ENCODE assay signal across 1 cellular context in the genomic region with DNA sequence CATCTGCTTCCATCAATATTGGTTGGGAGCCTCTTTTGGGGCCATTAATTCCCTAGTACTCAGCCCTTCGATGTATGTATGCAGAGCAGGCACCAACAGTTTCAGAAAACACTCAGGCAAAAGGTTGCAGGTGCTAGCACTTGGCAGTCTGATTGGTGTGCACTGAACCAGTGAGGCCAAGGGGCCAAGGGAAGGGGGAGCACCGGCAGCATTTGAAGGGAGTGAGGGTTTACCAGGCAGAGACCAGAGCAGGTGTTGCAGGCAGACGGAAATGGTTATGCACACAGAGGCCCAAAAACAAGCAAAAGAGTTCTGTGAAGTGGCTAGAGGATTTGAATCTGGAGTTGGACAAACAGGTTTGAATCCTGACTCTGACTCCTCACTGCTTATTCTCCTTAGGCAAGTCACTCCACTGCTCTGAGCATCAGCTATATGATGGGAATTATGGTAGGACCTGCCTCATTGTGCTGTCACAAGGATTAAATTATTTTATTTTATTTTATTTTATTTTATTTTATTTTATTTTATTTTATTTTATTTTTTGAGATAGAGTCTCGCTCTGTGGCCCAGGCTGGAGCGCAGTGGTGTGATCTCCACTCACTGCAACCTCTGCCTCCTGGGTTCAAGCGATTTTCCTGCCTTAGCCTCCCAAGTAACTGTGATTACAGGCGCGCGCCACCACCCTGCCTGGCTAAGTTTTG.
TF ChIP-seq lines count a peak whose summit lies in the region.

No MANE protein-coding gene starts in this region.

TF ChIP-seq in HepG2, 621 proteins besides CTCF, POLR2A, EP300 and RAD21 (continued from another document and continues in another):
- TF ChIP-seq, protein P1, sequence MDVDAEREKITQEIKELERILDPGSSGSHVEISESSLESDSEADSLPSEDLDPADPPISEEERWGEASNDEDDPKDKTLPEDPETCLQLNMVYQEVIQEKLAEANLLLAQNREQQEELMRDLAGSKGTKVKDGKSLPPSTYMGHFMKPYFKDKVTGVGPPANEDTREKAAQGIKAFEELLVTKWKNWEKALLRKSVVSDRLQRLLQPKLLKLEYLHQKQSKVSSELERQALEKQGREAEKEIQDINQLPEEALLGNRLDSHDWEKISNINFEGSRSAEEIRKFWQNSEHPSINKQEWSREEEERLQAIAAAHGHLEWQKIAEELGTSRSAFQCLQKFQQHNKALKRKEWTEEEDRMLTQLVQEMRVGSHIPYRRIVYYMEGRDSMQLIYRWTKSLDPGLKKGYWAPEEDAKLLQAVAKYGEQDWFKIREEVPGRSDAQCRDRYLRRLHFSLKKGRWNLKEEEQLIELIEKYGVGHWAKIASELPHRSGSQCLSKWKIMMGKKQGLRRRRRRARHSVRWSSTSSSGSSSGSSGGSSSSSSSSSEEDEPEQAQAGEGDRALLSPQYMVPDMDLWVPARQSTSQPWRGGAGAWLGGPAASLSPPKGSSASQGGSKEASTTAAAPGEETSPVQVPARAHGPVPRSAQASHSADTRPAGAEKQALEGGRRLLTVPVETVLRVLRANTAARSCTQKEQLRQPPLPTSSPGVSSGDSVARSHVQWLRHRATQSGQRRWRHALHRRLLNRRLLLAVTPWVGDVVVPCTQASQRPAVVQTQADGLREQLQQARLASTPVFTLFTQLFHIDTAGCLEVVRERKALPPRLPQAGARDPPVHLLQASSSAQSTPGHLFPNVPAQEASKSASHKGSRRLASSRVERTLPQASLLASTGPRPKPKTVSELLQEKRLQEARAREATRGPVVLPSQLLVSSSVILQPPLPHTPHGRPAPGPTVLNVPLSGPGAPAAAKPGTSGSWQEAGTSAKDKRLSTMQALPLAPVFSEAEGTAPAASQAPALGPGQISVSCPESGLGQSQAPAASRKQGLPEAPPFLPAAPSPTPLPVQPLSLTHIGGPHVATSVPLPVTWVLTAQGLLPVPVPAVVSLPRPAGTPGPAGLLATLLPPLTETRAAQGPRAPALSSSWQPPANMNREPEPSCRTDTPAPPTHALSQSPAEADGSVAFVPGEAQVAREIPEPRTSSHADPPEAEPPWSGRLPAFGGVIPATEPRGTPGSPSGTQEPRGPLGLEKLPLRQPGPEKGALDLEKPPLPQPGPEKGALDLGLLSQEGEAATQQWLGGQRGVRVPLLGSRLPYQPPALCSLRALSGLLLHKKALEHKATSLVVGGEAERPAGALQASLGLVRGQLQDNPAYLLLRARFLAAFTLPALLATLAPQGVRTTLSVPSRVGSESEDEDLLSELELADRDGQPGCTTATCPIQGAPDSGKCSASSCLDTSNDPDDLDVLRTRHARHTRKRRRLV (CRISPR knock-in tag; IDR thresholded peaks at IDR 0.05), result no peak
- no peak for TF ChIP-seq TOE1 (CRISPR knock-in tag; IDR thresholded peaks at IDR 0.05)
- TF ChIP-seq, protein P2, sequence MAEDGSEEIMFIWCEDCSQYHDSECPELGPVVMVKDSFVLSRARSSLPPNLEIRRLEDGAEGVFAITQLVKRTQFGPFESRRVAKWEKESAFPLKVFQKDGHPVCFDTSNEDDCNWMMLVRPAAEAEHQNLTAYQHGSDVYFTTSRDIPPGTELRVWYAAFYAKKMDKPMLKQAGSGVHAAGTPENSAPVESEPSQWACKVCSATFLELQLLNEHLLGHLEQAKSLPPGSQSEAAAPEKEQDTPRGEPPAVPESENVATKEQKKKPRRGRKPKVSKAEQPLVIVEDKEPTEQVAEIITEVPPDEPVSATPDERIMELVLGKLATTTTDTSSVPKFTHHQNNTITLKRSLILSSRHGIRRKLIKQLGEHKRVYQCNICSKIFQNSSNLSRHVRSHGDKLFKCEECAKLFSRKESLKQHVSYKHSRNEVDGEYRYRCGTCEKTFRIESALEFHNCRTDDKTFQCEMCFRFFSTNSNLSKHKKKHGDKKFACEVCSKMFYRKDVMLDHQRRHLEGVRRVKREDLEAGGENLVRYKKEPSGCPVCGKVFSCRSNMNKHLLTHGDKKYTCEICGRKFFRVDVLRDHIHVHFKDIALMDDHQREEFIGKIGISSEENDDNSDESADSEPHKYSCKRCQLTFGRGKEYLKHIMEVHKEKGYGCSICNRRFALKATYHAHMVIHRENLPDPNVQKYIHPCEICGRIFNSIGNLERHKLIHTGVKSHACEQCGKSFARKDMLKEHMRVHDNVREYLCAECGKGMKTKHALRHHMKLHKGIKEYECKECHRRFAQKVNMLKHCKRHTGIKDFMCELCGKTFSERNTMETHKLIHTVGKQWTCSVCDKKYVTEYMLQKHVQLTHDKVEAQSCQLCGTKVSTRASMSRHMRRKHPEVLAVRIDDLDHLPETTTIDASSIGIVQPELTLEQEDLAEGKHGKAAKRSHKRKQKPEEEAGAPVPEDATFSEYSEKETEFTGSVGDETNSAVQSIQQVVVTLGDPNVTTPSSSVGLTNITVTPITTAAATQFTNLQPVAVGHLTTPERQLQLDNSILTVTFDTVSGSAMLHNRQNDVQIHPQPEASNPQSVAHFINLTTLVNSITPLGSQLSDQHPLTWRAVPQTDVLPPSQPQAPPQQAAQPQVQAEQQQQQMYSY (CRISPR knock-in tag; IDR thresholded peaks at IDR 0.05), result no peak
- TF ChIP-seq, protein P3, sequence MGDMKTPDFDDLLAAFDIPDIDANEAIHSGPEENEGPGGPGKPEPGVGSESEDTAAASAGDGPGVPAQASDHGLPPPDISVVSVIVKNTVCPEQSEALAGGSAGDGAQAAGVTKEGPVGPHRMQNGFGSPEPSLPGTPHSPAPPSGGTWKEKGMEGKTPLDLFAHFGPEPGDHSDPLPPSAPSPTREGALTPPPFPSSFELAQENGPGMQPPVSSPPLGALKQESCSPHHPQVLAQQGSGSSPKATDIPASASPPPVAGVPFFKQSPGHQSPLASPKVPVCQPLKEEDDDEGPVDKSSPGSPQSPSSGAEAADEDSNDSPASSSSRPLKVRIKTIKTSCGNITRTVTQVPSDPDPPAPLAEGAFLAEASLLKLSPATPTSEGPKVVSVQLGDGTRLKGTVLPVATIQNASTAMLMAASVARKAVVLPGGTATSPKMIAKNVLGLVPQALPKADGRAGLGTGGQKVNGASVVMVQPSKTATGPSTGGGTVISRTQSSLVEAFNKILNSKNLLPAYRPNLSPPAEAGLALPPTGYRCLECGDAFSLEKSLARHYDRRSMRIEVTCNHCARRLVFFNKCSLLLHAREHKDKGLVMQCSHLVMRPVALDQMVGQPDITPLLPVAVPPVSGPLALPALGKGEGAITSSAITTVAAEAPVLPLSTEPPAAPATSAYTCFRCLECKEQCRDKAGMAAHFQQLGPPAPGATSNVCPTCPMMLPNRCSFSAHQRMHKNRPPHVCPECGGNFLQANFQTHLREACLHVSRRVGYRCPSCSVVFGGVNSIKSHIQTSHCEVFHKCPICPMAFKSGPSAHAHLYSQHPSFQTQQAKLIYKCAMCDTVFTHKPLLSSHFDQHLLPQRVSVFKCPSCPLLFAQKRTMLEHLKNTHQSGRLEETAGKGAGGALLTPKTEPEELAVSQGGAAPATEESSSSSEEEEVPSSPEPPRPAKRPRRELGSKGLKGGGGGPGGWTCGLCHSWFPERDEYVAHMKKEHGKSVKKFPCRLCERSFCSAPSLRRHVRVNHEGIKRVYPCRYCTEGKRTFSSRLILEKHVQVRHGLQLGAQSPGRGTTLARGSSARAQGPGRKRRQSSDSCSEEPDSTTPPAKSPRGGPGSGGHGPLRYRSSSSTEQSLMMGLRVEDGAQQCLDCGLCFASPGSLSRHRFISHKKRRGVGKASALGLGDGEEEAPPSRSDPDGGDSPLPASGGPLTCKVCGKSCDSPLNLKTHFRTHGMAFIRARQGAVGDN (CRISPR knock-in tag; IDR thresholded peaks at IDR 0.05), result no peak; the same call in 1 of the 2 replicates
- TF ChIP-seq, protein P4, sequence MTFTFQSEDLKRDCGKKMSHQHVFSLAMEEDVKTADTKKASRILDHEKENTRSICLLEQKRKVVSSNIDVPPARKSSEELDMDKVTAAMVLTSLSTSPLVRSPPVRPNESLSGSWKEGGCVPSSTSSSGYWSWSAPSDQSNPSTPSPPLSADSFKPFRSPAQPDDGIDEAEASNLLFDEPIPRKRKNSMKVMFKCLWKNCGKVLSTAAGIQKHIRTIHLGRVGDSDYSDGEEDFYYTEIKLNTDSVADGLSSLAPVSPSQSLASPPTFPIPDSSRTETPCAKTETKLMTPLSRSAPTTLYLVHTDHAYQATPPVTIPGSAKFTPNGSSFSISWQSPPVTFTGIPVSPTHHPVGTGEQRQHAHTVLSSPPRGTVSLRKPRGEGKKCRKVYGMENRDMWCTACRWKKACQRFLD (CRISPR knock-in tag; IDR thresholded peaks at IDR 0.05; ENCODE audit: borderline replicate concordance), result no peak
- no peak for TF ChIP-seq RELA (CRISPR knock-in tag; IDR thresholded peaks at IDR 0.05)
- TF ChIP-seq, protein P5, sequence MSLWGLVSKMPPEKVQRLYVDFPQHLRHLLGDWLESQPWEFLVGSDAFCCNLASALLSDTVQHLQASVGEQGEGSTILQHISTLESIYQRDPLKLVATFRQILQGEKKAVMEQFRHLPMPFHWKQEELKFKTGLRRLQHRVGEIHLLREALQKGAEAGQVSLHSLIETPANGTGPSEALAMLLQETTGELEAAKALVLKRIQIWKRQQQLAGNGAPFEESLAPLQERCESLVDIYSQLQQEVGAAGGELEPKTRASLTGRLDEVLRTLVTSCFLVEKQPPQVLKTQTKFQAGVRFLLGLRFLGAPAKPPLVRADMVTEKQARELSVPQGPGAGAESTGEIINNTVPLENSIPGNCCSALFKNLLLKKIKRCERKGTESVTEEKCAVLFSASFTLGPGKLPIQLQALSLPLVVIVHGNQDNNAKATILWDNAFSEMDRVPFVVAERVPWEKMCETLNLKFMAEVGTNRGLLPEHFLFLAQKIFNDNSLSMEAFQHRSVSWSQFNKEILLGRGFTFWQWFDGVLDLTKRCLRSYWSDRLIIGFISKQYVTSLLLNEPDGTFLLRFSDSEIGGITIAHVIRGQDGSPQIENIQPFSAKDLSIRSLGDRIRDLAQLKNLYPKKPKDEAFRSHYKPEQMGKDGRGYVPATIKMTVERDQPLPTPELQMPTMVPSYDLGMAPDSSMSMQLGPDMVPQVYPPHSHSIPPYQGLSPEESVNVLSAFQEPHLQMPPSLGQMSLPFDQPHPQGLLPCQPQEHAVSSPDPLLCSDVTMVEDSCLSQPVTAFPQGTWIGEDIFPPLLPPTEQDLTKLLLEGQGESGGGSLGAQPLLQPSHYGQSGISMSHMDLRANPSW (CRISPR knock-in tag; IDR thresholded peaks at IDR 0.05; ENCODE audit: borderline replicate concordance), result no peak
- no peak for TF ChIP-seq ZBTB3 (CRISPR knock-in tag; IDR thresholded peaks at IDR 0.05; ENCODE audit: borderline replicate concordance, low read depth)
- no peak for TF ChIP-seq JARID2 (CRISPR knock-in tag; IDR thresholded peaks at IDR 0.05; ENCODE audit: insufficient replicate concordance)
- TF ChIP-seq THAP11 (CRISPR knock-in tag; IDR thresholded peaks at IDR 0.05), result no peak
- TF ChIP-seq, protein P6, sequence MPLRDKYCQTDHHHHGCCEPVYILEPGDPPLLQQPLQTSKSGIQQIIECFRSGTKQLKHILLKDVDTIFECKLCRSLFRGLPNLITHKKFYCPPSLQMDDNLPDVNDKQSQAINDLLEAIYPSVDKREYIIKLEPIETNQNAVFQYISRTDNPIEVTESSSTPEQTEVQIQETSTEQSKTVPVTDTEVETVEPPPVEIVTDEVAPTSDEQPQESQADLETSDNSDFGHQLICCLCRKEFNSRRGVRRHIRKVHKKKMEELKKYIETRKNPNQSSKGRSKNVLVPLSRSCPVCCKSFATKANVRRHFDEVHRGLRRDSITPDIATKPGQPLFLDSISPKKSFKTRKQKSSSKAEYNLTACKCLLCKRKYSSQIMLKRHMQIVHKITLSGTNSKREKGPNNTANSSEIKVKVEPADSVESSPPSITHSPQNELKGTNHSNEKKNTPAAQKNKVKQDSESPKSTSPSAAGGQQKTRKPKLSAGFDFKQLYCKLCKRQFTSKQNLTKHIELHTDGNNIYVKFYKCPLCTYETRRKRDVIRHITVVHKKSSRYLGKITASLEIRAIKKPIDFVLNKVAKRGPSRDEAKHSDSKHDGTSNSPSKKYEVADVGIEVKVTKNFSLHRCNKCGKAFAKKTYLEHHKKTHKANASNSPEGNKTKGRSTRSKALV (CRISPR knock-in tag; IDR thresholded peaks at IDR 0.05), result no peak
- TF ChIP-seq ATF1 (CRISPR knock-in tag; IDR thresholded peaks at IDR 0.05), result no peak
- no peak for TF ChIP-seq CEBPG (CRISPR knock-in tag; IDR thresholded peaks at IDR 0.05)
- TF ChIP-seq ZNF7 (CRISPR knock-in tag; IDR thresholded peaks at IDR 0.05), result no peak
- no peak for TF ChIP-seq ZNF563 (CRISPR knock-in tag; IDR thresholded peaks at IDR 0.05)
- no peak for TF ChIP-seq PHB2 (IDR thresholded peaks at IDR 0.05; ENCODE audit: partially characterized antibody)
- TF ChIP-seq SIN3B (IDR thresholded peaks at IDR 0.05; ENCODE audit: low read length), result no peak
- TF ChIP-seq ZNF235 (CRISPR knock-in tag; IDR thresholded peaks at IDR 0.05; ENCODE audit: borderline replicate concordance), result no peak
- TF ChIP-seq, protein P7, sequence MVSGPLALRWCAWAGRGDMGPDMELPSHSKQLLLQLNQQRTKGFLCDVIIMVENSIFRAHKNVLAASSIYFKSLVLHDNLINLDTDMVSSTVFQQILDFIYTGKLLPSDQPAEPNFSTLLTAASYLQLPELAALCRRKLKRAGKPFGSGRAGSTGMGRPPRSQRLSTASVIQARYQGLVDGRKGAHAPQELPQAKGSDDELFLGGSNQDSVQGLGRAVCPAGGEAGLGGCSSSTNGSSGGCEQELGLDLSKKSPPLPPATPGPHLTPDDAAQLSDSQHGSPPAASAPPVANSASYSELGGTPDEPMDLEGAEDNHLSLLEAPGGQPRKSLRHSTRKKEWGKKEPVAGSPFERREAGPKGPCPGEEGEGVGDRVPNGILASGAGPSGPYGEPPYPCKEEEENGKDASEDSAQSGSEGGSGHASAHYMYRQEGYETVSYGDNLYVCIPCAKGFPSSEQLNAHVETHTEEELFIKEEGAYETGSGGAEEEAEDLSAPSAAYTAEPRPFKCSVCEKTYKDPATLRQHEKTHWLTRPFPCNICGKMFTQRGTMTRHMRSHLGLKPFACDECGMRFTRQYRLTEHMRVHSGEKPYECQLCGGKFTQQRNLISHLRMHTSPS (CRISPR knock-in tag; IDR thresholded peaks at IDR 0.05; ENCODE audit: low read depth), result peak; percentile 52; the same call in 1 of the 2 replicates
- TF ChIP-seq, protein P8, sequence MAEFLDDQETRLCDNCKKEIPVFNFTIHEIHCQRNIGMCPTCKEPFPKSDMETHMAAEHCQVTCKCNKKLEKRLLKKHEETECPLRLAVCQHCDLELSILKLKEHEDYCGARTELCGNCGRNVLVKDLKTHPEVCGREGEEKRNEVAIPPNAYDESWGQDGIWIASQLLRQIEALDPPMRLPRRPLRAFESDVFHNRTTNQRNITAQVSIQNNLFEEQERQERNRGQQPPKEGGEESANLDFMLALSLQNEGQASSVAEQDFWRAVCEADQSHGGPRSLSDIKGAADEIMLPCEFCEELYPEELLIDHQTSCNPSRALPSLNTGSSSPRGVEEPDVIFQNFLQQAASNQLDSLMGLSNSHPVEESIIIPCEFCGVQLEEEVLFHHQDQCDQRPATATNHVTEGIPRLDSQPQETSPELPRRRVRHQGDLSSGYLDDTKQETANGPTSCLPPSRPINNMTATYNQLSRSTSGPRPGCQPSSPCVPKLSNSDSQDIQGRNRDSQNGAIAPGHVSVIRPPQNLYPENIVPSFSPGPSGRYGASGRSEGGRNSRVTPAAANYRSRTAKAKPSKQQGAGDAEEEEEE (CRISPR knock-in tag; IDR thresholded peaks at IDR 0.05; ENCODE audit: borderline replicate concordance), result no peak
- TF ChIP-seq MED1 (CRISPR knock-in tag; IDR thresholded peaks at IDR 0.05), result peak; percentile 44; the same call in 1 of the 2 replicates
- no peak for TF ChIP-seq NR2F1 (CRISPR knock-in tag; IDR thresholded peaks at IDR 0.05)
- peak; percentile 40; the same call in 1 of the 2 replicates for TF ChIP-seq FOXO1 (CRISPR knock-in tag; IDR thresholded peaks at IDR 0.05)
